ENCODE assay signal across 22 cellular contexts in the genomic region with DNA sequence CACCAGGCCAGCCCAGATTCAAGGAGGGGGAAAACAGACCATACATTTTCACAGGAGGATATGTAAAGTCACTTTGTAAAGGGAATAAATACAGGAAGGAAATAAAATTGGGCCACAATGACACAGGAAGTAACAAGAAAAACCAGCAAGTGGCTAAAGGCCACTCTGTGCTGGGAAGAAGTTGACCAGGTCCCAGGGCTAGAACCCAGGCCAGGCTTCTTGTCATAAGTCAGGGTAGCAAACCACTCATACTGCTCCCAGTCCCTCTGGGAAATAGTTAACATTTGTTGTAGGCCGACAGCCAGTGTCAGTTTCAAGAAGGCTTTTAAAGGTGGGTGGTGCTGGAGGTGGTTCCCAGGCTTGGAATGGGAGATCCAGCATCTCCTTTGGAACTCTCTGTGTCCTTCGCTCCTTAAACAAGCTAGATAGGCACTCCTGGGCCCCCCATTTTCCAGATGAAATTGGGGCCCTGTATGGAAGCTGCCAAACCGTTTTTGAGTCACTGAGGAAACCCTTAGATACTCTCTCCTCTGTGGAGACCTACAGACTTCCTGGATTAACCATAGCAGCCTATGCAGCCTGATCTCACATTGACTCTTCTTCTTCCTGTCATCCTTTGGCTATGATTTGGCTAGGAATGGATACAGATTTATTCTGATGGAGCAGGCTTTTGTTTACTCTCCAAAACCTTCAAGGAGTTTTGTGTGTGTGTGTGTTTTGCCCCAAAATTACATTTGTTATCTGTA. TPM values are rescaled to one million over a fixed set of nuclear protein-coding genes. Genes with fewer than 3 reads are reported as not detected.
"Had no signal": no experiment of that assay in that cellular context is flagged by ENCODE, and none has a peak within 500 bp of the region (broad histone marks: within the 10 kb centered on the region; RNA-seq: fewer than 3 reads in every experiment).

No MANE protein-coding gene starts in this region.

- H3K36me3 Mint-ChIP-seq: naive thymus-derived CD4-positive, alpha-beta T cell; WTC11 had no signal

- H3K9me3 ChIP-seq: adrenal gland, breast epithelium, esophagus squamous epithelium, heart right ventricle, tibial nerve had no signal

- H3K9me3 Mint-ChIP-seq: activated naive CD4-positive, alpha-beta T cell treated with anti-CD3 and anti-CD28 coated beads for 36 hours; T-helper 2 cell treated with Interferon-gamma antibody and Interleukin-4, amounts not matched to agents 5 μg/mL and 100 μg/mL, for 36 hours had no signal

- H3K4me3 Mint-ChIP-seq: activated naive CD4-positive, alpha-beta T cell treated with anti-CD3 and anti-CD28 coated beads for 36 hours; naive thymus-derived CD4-positive, alpha-beta T cell; T-helper 2 cell treated with Interferon-gamma antibody and Interleukin-4, amounts not matched to agents 5 μg/mL and 100 μg/mL, for 36 hours; WTC11 had no signal

- H3K4me1 Mint-ChIP-seq: WTC11 had no signal

- H3K4me1 ChIP-seq: adrenal gland, breast epithelium, esophagus squamous epithelium, tibial nerve had no signal

- H3K27ac ChIP-seq: adrenal gland, breast epithelium, esophagus squamous epithelium, SK-N-MC, tibial nerve had no signal

- H3K27me3 ChIP-seq: breast epithelium had no signal

- H3K27ac Mint-ChIP-seq: activated naive CD4-positive, alpha-beta T cell treated with anti-CD3 and anti-CD28 coated beads for 36 hours; T-helper 2 cell treated with Interferon-gamma antibody and Interleukin-4, amounts not matched to agents 5 μg/mL and 100 μg/mL, for 36 hours; WTC11 had no signal

- H3K4me3 ChIP-seq: adrenal gland, breast epithelium, esophagus squamous epithelium, heart right ventricle, SK-N-MC, tibial nerve had no signal

- H3K36me3 ChIP-seq: adrenal gland, breast epithelium, esophagus squamous epithelium, heart right ventricle, tibial nerve had no signal

- DNase-seq: activated CD4-positive, alpha-beta T cell treated with anti-CD3 and anti-CD28 coated beads for 4 hours; activated naive CD4-positive, alpha-beta T cell treated with anti-CD3 and anti-CD28 coated beads for 36 hours; activated T-cell treated with anti-CD3 and anti-CD28 coated beads, Interleukin-2, amount 50 U/mL, for 1 hour; adrenal gland; cerebellar nuclear complex; cortex of kidney; effector CD8-positive, alpha-beta T cell; esophagus squamous epithelium; heart right ventricle; kidney glomerular epithelial cell; left ventricle myocardium superior; mesenchymal stem cell; naive thymus-derived CD4-positive, alpha-beta T cell; stimulated activated CD8-positive, alpha-beta memory T cell treated with anti-CD3 and anti-CD28 coated beads, Interleukin-4, amount 100 ng/mL, for 48 hours; stimulated activated naive CD4-positive, alpha-beta T cell treated with Interleukin-2 at 50 U/mL for 16 hours had no signal

- ATAC-seq: heart right ventricle; left ventricle myocardium superior; naive thymus-derived CD4-positive, alpha-beta T cell; WTC11 had no signal

RNA-seq across cellular contexts. Expression of gene CYP1A1, which starts 14.8 kb away (rescaled TPM):
- total RNA-seq: renal cortical epithelial cell had no signal

RNA-seq across cellular contexts. Expression of gene CYP1A2, which starts 38.1 kb away (rescaled TPM):
- total RNA-seq: activated naive CD4-positive, alpha-beta T cell treated with anti-CD3 and anti-CD28 coated beads for 36 hours; adrenal gland; astrocyte; breast epithelium; esophagus squamous epithelium; left ventricle myocardium superior; naive thymus-derived CD4-positive, alpha-beta T cell; renal cortical epithelial cell; tibial nerve; WTC11 had no signal
